ENCODE assay signal across 8 cellular contexts in the genomic region with DNA sequence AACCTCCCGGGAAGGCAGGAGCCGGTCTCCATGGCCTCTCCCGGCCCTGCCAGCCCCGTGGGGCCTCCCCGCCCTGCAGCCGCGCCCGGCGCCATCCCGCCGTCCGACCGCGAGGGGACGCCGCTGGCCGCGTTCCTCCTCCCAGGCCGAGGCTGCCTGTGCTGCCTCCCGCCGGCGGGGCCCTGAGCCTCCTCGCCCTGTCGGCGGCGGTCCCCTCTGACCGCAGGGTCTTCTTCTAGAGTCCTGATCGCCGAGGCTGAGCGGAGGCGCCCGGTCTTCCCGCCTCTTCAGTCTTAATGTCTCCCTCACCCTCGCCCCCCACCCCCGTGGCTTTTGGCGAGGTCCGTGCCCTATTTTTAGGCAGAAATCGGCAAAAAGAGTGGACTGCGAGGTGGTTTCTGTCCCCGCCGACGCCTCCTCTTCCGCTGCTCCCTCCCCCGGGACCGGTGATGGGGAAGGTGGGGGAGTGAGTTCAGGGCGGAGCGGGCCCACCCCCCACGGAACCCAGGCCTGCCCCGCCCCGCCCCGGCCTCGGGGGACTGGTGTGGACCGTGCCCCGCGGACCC. TPM values are rescaled to one million over a fixed set of nuclear protein-coding genes. Genes with fewer than 3 reads are reported as not detected.
DNase-seq lines count a peak whose midpoint lies in the region; ATAC-seq and TF ChIP-seq lines count a peak whose summit lies in the region.

No MANE protein-coding gene starts in this region.

- no peak for TF ChIP-seq POLR2A in upper lobe of left lung (IDR thresholded peaks at IDR 0.05)

- TF ChIP-seq EP300 in Ishikawa (IDR thresholded peaks at IDR 0.05; ENCODE audit: borderline replicate concordance) (no peak), upper lobe of left lung (IDR thresholded peaks at IDR 0.05) (no peak)

- peak; percentile 23 for DNase-seq in NCI-H2171 treated with DMSO at 0.1 percent for 48 hours (lab: John Stamatoyannopoulos, UW)
- DNase-seq in NCI-H2171 (lab: John Stamatoyannopoulos, UW), result no peak
- DNase-seq in activated CD4-positive, CD25-positive, alpha-beta regulatory T cell treated with anti-CD3 and anti-CD28 coated beads, Interleukin-2, amount 50 U/mL, for 72 hours, result peak; percentile 59
- peak; percentile 53 to 83 (median 68) for DNase-seq in mucosa of descending colon
- peak; percentile 50 to 94 for DNase-seq in upper lobe of left lung
- DNase-seq in NK-92 treated with Interleukin-12 subunit alpha and Interleukin-12 subunit beta, amount 100 ng/mL, for 24 hours (lab: John Stamatoyannopoulos, UW), result no peak

- H3K27ac ChIP-seq in ectodermal cell (ENCODE audit: insufficient read depth, low read depth, low read length, poor library complexity, severe bottlenecking), result no peak overlapping the region
- no peak overlapping the region for H3K27ac ChIP-seq in upper lobe of left lung

- peak; percentile 93 for ATAC-seq in mucosa of descending colon
- peak in 1 of 2 donors; percentile 88 for ATAC-seq in upper lobe of left lung (ENCODE audit: low FRiP score in 2 of 2)

- no peaks in the 10 kb centered on the region for H3K4me1 ChIP-seq in ectodermal cell (ENCODE audit: control insufficient read depth, insufficient read depth, low read length)
- peaks cover 21% of the 10 kb centered on the region for H3K4me1 ChIP-seq in mucosa of descending colon (ENCODE audit: low read depth)
- H3K4me1 ChIP-seq in upper lobe of left lung, result peaks cover 21 to 32% (median 24%) of the 10 kb centered on the region in 4 donors

- intact Hi-C loops in mucosa of descending colon (cut with DNase I, micrococcal nuclease), result no loop called here

- TF ChIP-seq CTCF in mucosa of descending colon (IDR thresholded peaks at IDR 0.05) (peak; percentile 48), upper lobe of left lung (IDR thresholded peaks at IDR 0.05) (peak; percentile 62 to 92 (median 87))

- 2 to 3% methylated on average over 55 of the region's 55 CpGs for WGBS in ectodermal cell, 2 experiments
- WGBS in upper lobe of left lung, 2 donors, result 1% methylated on average over 40 of the region's 55 CpGs; no CpG with 5 or more reads in 1 of the 2 donors

- H3K36me3 ChIP-seq in ectodermal cell (ENCODE audit: control insufficient read depth, insufficient read depth, low read length) (no peaks in the 10 kb centered on the region), mucosa of descending colon (ENCODE audit: low read depth) (no peaks in the 10 kb centered on the region), upper lobe of left lung (no peaks in the 10 kb centered on the region)

- H3K9me3 ChIP-seq in ectodermal cell (ENCODE audit: control insufficient read depth, low read length), result no peaks in the 10 kb centered on the region
- H3K9me3 ChIP-seq in mucosa of descending colon, result no peaks in the 10 kb centered on the region
- H3K9me3 ChIP-seq in upper lobe of left lung, result no peaks in the 10 kb centered on the region

- H3K27me3 ChIP-seq in ectodermal cell (ENCODE audit: control insufficient read depth, insufficient read depth, low read length, poor library complexity, severe bottlenecking) (peaks cover 43% of the 10 kb centered on the region), upper lobe of left lung (peaks cover 0 to 32% (median 23%) of the 10 kb centered on the region in 4 donors)

- H3K4me3 ChIP-seq in ectodermal cell (ENCODE audit: insufficient read depth, low read depth, low read length) (peak overlapping the region; percentile 29), mucosa of descending colon (no peak overlapping the region), upper lobe of left lung (peak overlapping the region in 3 of 4 donors; percentile 15 to 39 (median 36))

- peak; percentile 79; the same call in 1 of the 2 replicates for TF ChIP-seq RAD21 in Ishikawa (IDR thresholded peaks at IDR 0.05; ENCODE audit: low read depth)

TF ChIP-seq in Ishikawa, 13 proteins besides CTCF, POLR2A, EP300 and RAD21:
- TF ChIP-seq FOXM1 (IDR thresholded peaks at IDR 0.05; ENCODE audit: borderline replicate concordance, low read depth), result no peak
- 0 out of 2 replicates have a peak, but pooled peaks have one; percentile 25 for TF ChIP-seq YY1 (IDR thresholded peaks at IDR 0.05; ENCODE audit: low read depth)

RNA-seq across cellular contexts. Expression of a gene that starts 0.8 kb away (rescaled TPM):
- 6.8 TPM for polyA plus RNA-seq in ectodermal cell (2013, experiment 1 of 4)
- 8.5 TPM for polyA plus RNA-seq in ectodermal cell (2013, experiment 2 of 4)
- polyA plus RNA-seq in ectodermal cell (2013, experiment 3 of 4), result 9.5 TPM
- polyA plus RNA-seq in ectodermal cell (2013, experiment 4 of 4), result 5.8 TPM
- total RNA-seq in mucosa of descending colon (1 to 10 TPM in 1 of 3 donors, under 1 TPM in 2; 0.72 to 2.0 (median 0.79) TPM), upper lobe of left lung (10 to 100 TPM in 1 of 6 donors, 1 to 10 TPM in 3, not detected in 2; 1.4 to 14.7 (median 3.6) TPM)

RNA-seq across cellular contexts. Expression of a gene that starts 14.3 kb away (rescaled TPM):
- polyA plus RNA-seq in ectodermal cell (2013, experiment 1 of 4), result 2,927 TPM
- 2,895 TPM for polyA plus RNA-seq in ectodermal cell (2013, experiment 2 of 4)
- 3,415 TPM for polyA plus RNA-seq in ectodermal cell (2013, experiment 3 of 4)
- polyA plus RNA-seq in ectodermal cell (2013, experiment 4 of 4), result 3,689 TPM
- 1,000 to 10,000 TPM; 1,693 to 1,792 (median 1,717) TPM for total RNA-seq in mucosa of descending colon
- total RNA-seq in upper lobe of left lung, result 1,000 to 10,000 TPM; 1,332 to 3,837 (median 2,323) TPM

RNA-seq across cellular contexts. Expression of a gene that starts 38.7 kb away (rescaled TPM):
- 2.3 TPM for polyA plus RNA-seq in ectodermal cell (2013, experiment 1 of 4)
- 1.0 TPM for polyA plus RNA-seq in ectodermal cell (2013, experiment 2 of 4)
- polyA plus RNA-seq in ectodermal cell (2013, experiment 3 of 4), result 1.7 TPM
- 1.5 TPM for polyA plus RNA-seq in ectodermal cell (2013, experiment 4 of 4)
- total RNA-seq in mucosa of descending colon, result 1 to 10 TPM in 1 of 3 donors, under 1 TPM in 1, not detected in 1; 0.28 to 2.0 TPM
- 1 to 10 TPM in 3 of 6 donors, not detected in 3; 1.2 to 2.7 (median 1.5) TPM for total RNA-seq in upper lobe of left lung

Comparison
In these comparisons a context has a peak if more than half of its experiments do, and no peak if none do; other contexts are left out.
1. DNase-seq: peak in NCI-H2171 treated with DMSO at 0.1 percent for 48 hours (single experiment), activated CD4-positive, CD25-positive, alpha-beta regulatory T cell treated with anti-CD3 and anti-CD28 coated beads, Interleukin-2, amount 50 U/mL, for 72 hours (single experiment), mucosa of descending colon (3 of 3) and upper lobe of left lung (2 of 2); none in NCI-H2171 (single experiment) and NK-92 treated with Interleukin-12 subunit alpha and Interleukin-12 subunit beta, amount 100 ng/mL, for 24 hours (single experiment).